In the genomic region with DNA sequence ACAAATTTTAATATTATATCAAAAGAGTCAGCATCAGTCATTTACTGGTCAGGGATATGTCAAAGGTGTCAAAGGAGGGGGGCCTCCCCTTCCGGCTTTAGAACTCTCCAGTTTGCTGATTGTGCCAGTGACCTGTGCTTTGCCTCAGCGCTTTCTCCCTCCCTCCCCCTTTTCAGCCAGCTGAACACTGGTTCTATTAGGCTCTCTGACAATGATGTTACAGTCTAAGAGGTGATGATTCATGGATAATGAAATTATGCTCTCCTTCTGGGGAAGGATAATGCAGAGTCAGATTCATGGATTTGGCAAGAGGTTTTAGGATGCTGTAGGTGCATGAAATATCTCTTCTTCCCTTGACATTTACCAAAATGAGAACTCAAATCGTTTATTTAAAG, we compare ENCODE assay signal across 21 cellular contexts. TPM values are rescaled to one million over a fixed set of nuclear protein-coding genes. Genes with fewer than 3 reads are reported as not detected.
DNase-seq lines count a peak whose midpoint lies in the region; ATAC-seq, FAIRE-seq and TF ChIP-seq lines count a peak whose summit lies in the region.
"Had no signal": no experiment of that assay in that cellular context is flagged by ENCODE, and none has a peak within 500 bp of the region (broad histone marks: within the 10 kb centered on the region; RNA-seq: fewer than 3 reads in every experiment).

No MANE protein-coding gene starts in this region.

- H3K9ac ChIP-seq in PC-3 (ENCODE audit: low read length) (no peak overlapping the region), neural progenitor cell (no peak overlapping the region)

- peak overlapping the region; percentile 22 for H3K4me3 Mint-ChIP-seq in neural progenitor cell
- H3K4me3 Mint-ChIP-seq: activated naive CD8-positive, alpha-beta T cell treated with anti-CD3 and anti-CD28 coated beads, Interleukin-2, amount 50 U/mL, for 24 hours; CD4-positive, CD25-positive, alpha-beta regulatory T cell; IgD-negative memory B cell; natural killer cell treated with Interleukin-12 subunit alpha and Interleukin-12 subunit beta and Interleukin-15 and Interleukin-18, amount 100 ng/mL, for 72 hours had no signal

- DNase-seq in COLO829 (ENCODE audit: low spot score) = peak; percentile 30
- peak; percentile 59 for DNase-seq in PC-3
- peak; percentile 15 for DNase-seq in foreskin melanocyte
- DNase-seq in neural progenitor cell (ENCODE audit: low spot score) = no peak
- DNase-seq in GM12892 (ENCODE audit: insufficient read length) = no peak
- DNase-seq in left lobe of liver (ENCODE audit: low spot score) = no peak
- no peak for DNase-seq in left ventricle myocardium inferior
- DNase-seq: activated CD4-positive, CD25-positive, alpha-beta regulatory T cell treated with anti-CD3 and anti-CD28 coated beads, Interleukin-2, amount 50 U/mL, for 72 hours; activated naive CD8-positive, alpha-beta T cell treated with anti-CD3 and anti-CD28 coated beads, Interleukin-2, amount 50 U/mL, for 24 hours; DMS79; thyroid gland had no signal

- no peak for FAIRE-seq in GM12892 (lab: Jason Lieb, UNC)

- no peak overlapping the region for H3K27ac Mint-ChIP-seq in neural progenitor cell
- H3K27ac Mint-ChIP-seq: activated naive CD8-positive, alpha-beta T cell treated with anti-CD3 and anti-CD28 coated beads, Interleukin-2, amount 50 U/mL, for 24 hours; CD4-positive, CD25-positive, alpha-beta regulatory T cell; IgD-negative memory B cell; natural killer cell treated with Interleukin-12 subunit alpha and Interleukin-12 subunit beta and Interleukin-15 and Interleukin-18, amount 100 ng/mL, for 72 hours had no signal

- no peaks in the 10 kb centered on the region for H3K9me3 Mint-ChIP-seq in neural progenitor cell
- H3K9me3 Mint-ChIP-seq: activated naive CD8-positive, alpha-beta T cell treated with anti-CD3 and anti-CD28 coated beads, Interleukin-2, amount 50 U/mL, for 24 hours; IgD-negative memory B cell; natural killer cell treated with Interleukin-12 subunit alpha and Interleukin-12 subunit beta and Interleukin-15 and Interleukin-18, amount 100 ng/mL, for 72 hours had no signal

- peaks cover 7% of the 10 kb centered on the region for H3K27me3 Mint-ChIP-seq in neural progenitor cell (ENCODE audit: insufficient read depth, low read depth)

- H3K4me3 ChIP-seq in PC-3 (ENCODE audit: low read length) (no peak overlapping the region), neural progenitor cell (no peak overlapping the region), left ventricle myocardium inferior (no peak overlapping the region)
- H3K4me3 ChIP-seq: cardiac muscle cell, esophagus muscularis mucosa, thyroid gland had no signal

- BruUV-seq in PC-3 (replicated peaks; lab: Mats Ljungman, UMichigan) = no TSS peak

- no peak overlapping the region for H2AFZ ChIP-seq in PC-3 (ENCODE audit: low read length)
- H2AFZ ChIP-seq in neural progenitor cell (replicated peaks) = no peak overlapping the region

- H3F3A ChIP-seq in PC-3 (ENCODE audit: low read length, unreplicated experiment) = no peaks in the 10 kb centered on the region
- no peaks in the 10 kb centered on the region for H3F3A ChIP-seq in neural progenitor cell (ENCODE audit: low read depth)

- no peak overlapping the region for H3K4me2 ChIP-seq in PC-3 (ENCODE audit: low read length)
- H3K4me2 ChIP-seq in neural progenitor cell = no peak overlapping the region

- no peak for TF ChIP-seq CTCF in PC-3 (conservative IDR thresholded peaks at IDR 0.05; ENCODE audit: low read depth, low read length)
- no peak for TF ChIP-seq CTCF in neural progenitor cell (IDR thresholded peaks at IDR 0.05)
- no peak for TF ChIP-seq CTCF in left ventricle myocardium inferior (IDR thresholded peaks at IDR 0.05; ENCODE audit: borderline replicate concordance)

- CTCF ChIA-PET in PC-3 (lab: Charles Lee) = interaction anchor here (0.5 to 2.1 kb wide), 11 partner anchors 9 to 727 kb away, joined by 3 to 9 read pairs (median 4); no protein-coding TSS in a partner anchor

- H4K20me1 ChIP-seq in PC-3 (ENCODE audit: low read length) = no peaks in the 10 kb centered on the region
- no peaks in the 10 kb centered on the region for H4K20me1 ChIP-seq in neural progenitor cell (ENCODE audit: low read depth)

- no peak for TF ChIP-seq POLR2A in GM12892 (IDR thresholded peaks at IDR 0.05; ENCODE audit: low read depth, low read length)

- H3K79me2 ChIP-seq in PC-3 (ENCODE audit: low read length) = no peaks in the 10 kb centered on the region
- H3K79me2 ChIP-seq in neural progenitor cell (ENCODE audit: low read depth) = no peaks in the 10 kb centered on the region

- intact Hi-C loops in PC-3 (cut with micrococcal nuclease) (loop anchor here (1.0 to 10.0 kb wide), 8 partner anchors 305 to 1953 kb away; no protein-coding TSS in a partner anchor), left ventricle myocardium inferior (cut with micrococcal nuclease) (no loop called here)

- peaks cover 38% of the 10 kb centered on the region for H3K27me3 ChIP-seq in PC-3 (ENCODE audit: low read length)
- H3K27me3 ChIP-seq in neural progenitor cell = peaks cover 23% of the 10 kb centered on the region
- H3K27me3 ChIP-seq in left ventricle myocardium inferior (ENCODE audit: low read depth) = peaks cover 43% of the 10 kb centered on the region
- H3K27me3 ChIP-seq: cardiac muscle cell had no signal

- POLR2A ChIA-PET in PC-3 (lab: Charles Lee; ENCODE audit: unreplicated experiment) = interaction anchor here (0.7 to 0.9 kb wide), 3 partner anchors 123 to 644 kb away, joined by 3 to 4 read pairs (median 4); no protein-coding TSS in a partner anchor

- no peaks in the 10 kb centered on the region for H3K9me3 ChIP-seq in PC-3 (ENCODE audit: low read length)
- no peaks in the 10 kb centered on the region for H3K9me3 ChIP-seq in neural progenitor cell (ENCODE audit: low read depth)
- H3K9me3 ChIP-seq in left ventricle myocardium inferior (replicated peaks) = no peaks in the 10 kb centered on the region
- H3K9me3 ChIP-seq: esophagus muscularis mucosa, thyroid gland had no signal

- H3K9me2 ChIP-seq in PC-3 (replicated peaks; ENCODE audit: low read length) = no peaks in the 10 kb centered on the region

- H3K27ac ChIP-seq in PC-3 (ENCODE audit: low read length) = no peak overlapping the region
- no peak overlapping the region for H3K27ac ChIP-seq in neural progenitor cell
- no peak overlapping the region for H3K27ac ChIP-seq in left ventricle myocardium inferior (replicated peaks)
- H3K27ac ChIP-seq: cardiac muscle cell, esophagus muscularis mucosa, HL-60, thyroid gland had no signal

- H3K36me3 ChIP-seq in PC-3 (ENCODE audit: low read depth, low read length) = no peaks in the 10 kb centered on the region
- H3K36me3 ChIP-seq in neural progenitor cell = no peaks in the 10 kb centered on the region
- no peaks in the 10 kb centered on the region for H3K36me3 ChIP-seq in left ventricle myocardium inferior
- H3K36me3 ChIP-seq: cardiac muscle cell, esophagus muscularis mucosa, thyroid gland had no signal

- peaks cover 28% of the 10 kb centered on the region for H3K4me1 Mint-ChIP-seq in neural progenitor cell
- H3K4me1 Mint-ChIP-seq: activated naive CD8-positive, alpha-beta T cell treated with anti-CD3 and anti-CD28 coated beads, Interleukin-2, amount 50 U/mL, for 24 hours; CD4-positive, CD25-positive, alpha-beta regulatory T cell; IgD-negative memory B cell had no signal

- ATAC-seq in PC-3 (peak; percentile 72), left lobe of liver (no peak), HG02610 (IDR thresholded peaks at IDR 0.05; ENCODE audit: unreplicated experiment) (no peak)
- ATAC-seq: activated naive CD8-positive, alpha-beta T cell treated with anti-CD3 and anti-CD28 coated beads, Interleukin-2, amount 50 U/mL, for 24 hours; natural killer cell treated with Interleukin-12 subunit alpha and Interleukin-12 subunit beta and Interleukin-15 and Interleukin-18, amount 100 ng/mL, for 72 hours; Right ventricle myocardium inferior had no signal

- H3K36me3 Mint-ChIP-seq in neural progenitor cell = no peaks in the 10 kb centered on the region
- H3K36me3 Mint-ChIP-seq: CD4-positive, CD25-positive, alpha-beta regulatory T cell; IgD-negative memory B cell; natural killer cell treated with Interleukin-12 subunit alpha and Interleukin-12 subunit beta and Interleukin-15 and Interleukin-18, amount 100 ng/mL, for 72 hours had no signal

- H3K4me1 ChIP-seq in PC-3 (ENCODE audit: insufficient read depth, low read length) (0 out of 2 replicates have a peak, but pooled peaks cover 3% of the 10 kb centered on the region), neural progenitor cell (peaks cover 8% of the 10 kb centered on the region), left ventricle myocardium inferior (peaks cover 11% of the 10 kb centered on the region)
- H3K4me1 ChIP-seq: thyroid gland had no signal

RNA-seq across cellular contexts. Expression of a gene that starts 6.1 kb away (rescaled TPM):
- total RNA-seq in PC-3 (2014; rRNA removed) (0.12 and 0.15 TPM in 2 replicates), neural progenitor cell (ENCODE audit: low replicate concordance) (0.03 TPM in 1 of 2 replicates, not detected in the other), left lobe of liver (not detected), left ventricle myocardium inferior (not detected)
- polyA plus RNA-seq in GM12892 (2012; ENCODE audit: missing spikeins) = not detected
- total RNA-seq: CD4-positive, CD25-positive, alpha-beta regulatory T cell; glomerular endothelial cell; natural killer cell treated with Interleukin-12 subunit alpha and Interleukin-12 subunit beta and Interleukin-15 and Interleukin-18, amount 100 ng/mL, for 72 hours; Right ventricle myocardium inferior; T-helper 2 cell treated with Interferon-gamma antibody and Interleukin-4, amounts not matched to agents 100 ng/mL and 5 ng/mL, for 36 hours; thyroid gland had no signal
- polyA plus RNA-seq: CD4-positive, CD25-positive, alpha-beta regulatory T cell; IgD-negative memory B cell had no signal

Comparison
In these comparisons a context has a peak if more than half of its experiments do, and no peak if none do; other contexts are left out.
1. DNase-seq: peak in COLO829 (single experiment), PC-3 (single experiment) and foreskin melanocyte (single experiment); none in neural progenitor cell (single experiment), GM12892 (single experiment), left lobe of liver (single experiment) and left ventricle myocardium inferior (single experiment).